In genomic region chr20:49278817-49279676, GRCh38 we compare ENCODE assay signal across 7 cellular contexts. TPM values are rescaled to one million over a fixed set of nuclear protein-coding genes. Genes with fewer than 3 reads are reported as not detected.
DNase-seq lines count a peak whose midpoint lies in the region; ATAC-seq, FAIRE-seq and TF ChIP-seq lines count a peak whose summit lies in the region.

No MANE protein-coding gene starts in this region.

- TF ChIP-seq EP300 in HepG2 (IDR thresholded peaks at IDR 0.05; ENCODE audit: low read depth in 2 of 2, low read length in 2 of 2) = no peak
- TF ChIP-seq EP300 in HepG2 (CRISPR knock-in tag; IDR thresholded peaks at IDR 0.05; ENCODE audit: borderline replicate concordance) = no peak

- peak overlapping the region; percentile 98 for H3K27ac ChIP-seq in Panc1 (ENCODE audit: low read length)
- H3K27ac ChIP-seq in body of pancreas = peak overlapping the region; percentile 92 to 99 (median 96)
- H3K27ac ChIP-seq in HepG2 (ENCODE audit: extremely low read length, insufficient read depth, low read length) = peak overlapping the region; percentile 91
- H3K27ac ChIP-seq in stomach smooth muscle (ENCODE audit: low read length) = peak overlapping the region; percentile 88

- intact Hi-C loops in Panc1 (cut with micrococcal nuclease; ENCODE audit: unreplicated experiment) = no loop called here
- intact Hi-C loops in body of pancreas (cut with DNase I) = no loop called here
- intact Hi-C loops in HepG2 (cut with micrococcal nuclease; ENCODE audit: unreplicated experiment) = loop anchor here (5.0 kb wide), 2 partner anchors 92 to 462 kb away; partner anchors contain the start of gene STAU1

- ATAC-seq in Panc1 (peak; percentile 5), body of pancreas (no peak), HepG2 (no peak), GM21529 (IDR thresholded peaks at IDR 0.05; ENCODE audit: unreplicated experiment) (no peak)

- TF ChIP-seq RAD21 in HepG2 (CRISPR knock-in tag; IDR thresholded peaks at IDR 0.05) = no peak

- H2AFZ ChIP-seq in HepG2 (ENCODE audit: low read length) = no peak overlapping the region

- CTCF ChIA-PET in Panc1 (lab: Charles Lee) = interaction anchor here (0.6 kb wide), 1 partner anchor 1266 kb away, joined by 3 read pairs; no protein-coding TSS in a partner anchor
- CTCF ChIA-PET in HepG2 (lab: Yijun Ruan, JAX; ENCODE audit: low intra/inter-chr PET ratio, low total read pairs) = no interaction called here

- H3K27me3 ChIP-seq in H7 (ENCODE audit: control insufficient read depth, insufficient read depth, low read length) (no peaks in the 10 kb centered on the region), Panc1 (ENCODE audit: control insufficient read depth, insufficient read depth, low read length) (no peaks in the 10 kb centered on the region), body of pancreas (no peaks in the 10 kb centered on the region), HepG2 (ENCODE audit: control insufficient read depth in 1 of 2, insufficient read depth in 2 of 2, low read length in 2 of 2) (peaks cover 0 to 4% of the 10 kb centered on the region in 2 experiments; a peak in 1 of 5 replicates), stomach smooth muscle (ENCODE audit: control insufficient read depth in 1 of 2, insufficient read depth in 2 of 2, low read length in 2 of 2) (no peaks in the 10 kb centered on the region)

- H3K9ac ChIP-seq in HepG2 (ENCODE audit: insufficient read depth, low read depth, low read length) = peak overlapping the region; percentile 99
- H3K9ac ChIP-seq in stomach smooth muscle (ENCODE audit: low read length in 2 of 2) = peak overlapping the region; percentile 96 to 98

- BruUV-seq in Panc1 (replicated peaks; lab: Mats Ljungman, UMichigan) (no TSS peak), HepG2 (replicated peaks; lab: Mats Ljungman, UMichigan) (TSS peak; percentile 61)

- H3K4me1 ChIP-seq in Panc1 (ENCODE audit: control insufficient read depth, insufficient read depth, low read length) (peaks cover 33% of the 10 kb centered on the region), body of pancreas (peaks cover 61% of the 10 kb centered on the region), HepG2 (ENCODE audit: insufficient read depth, low read length) (peaks cover 62% of the 10 kb centered on the region), stomach smooth muscle (ENCODE audit: control insufficient read depth, insufficient read depth, low read length) (peaks cover 39% of the 10 kb centered on the region)

- H3K9me3 ChIP-seq in Panc1 (ENCODE audit: control insufficient read depth, insufficient read depth, low read depth, low read length) = no peaks in the 10 kb centered on the region
- peaks cover 0 to 11% (median 0%) of the 10 kb centered on the region in 3 donors for H3K9me3 ChIP-seq in body of pancreas
- H3K9me3 ChIP-seq in HepG2 (ENCODE audit: low read length) = no peaks in the 10 kb centered on the region
- peaks cover 0 to 7% of the 10 kb centered on the region in 2 donors for H3K9me3 ChIP-seq in stomach smooth muscle (ENCODE audit: control insufficient read depth in 2 of 2, low read length in 2 of 2)

- TF ChIP-seq POLR2A in body of pancreas (IDR thresholded peaks at IDR 0.05) (no peak), HepG2 (IDR thresholded peaks at IDR 0.05; ENCODE audit: insufficient read depth in 1 of 2, low read depth in 2 of 2, low read length in 2 of 2) (peak in 1 of 2 experiments; percentile 2; a peak in 1 of 4 replicates)

- H3K4me3 ChIP-seq in H7 (ENCODE audit: insufficient read depth, low read depth, low read length) = peak overlapping the region; percentile 87
- peak overlapping the region; percentile 93 to 96 for H3K4me3 ChIP-seq in Panc1 (ENCODE audit: low read depth in 2 of 2, low read length in 2 of 2)
- peak overlapping the region; percentile 42 to 59 for H3K4me3 ChIP-seq in body of pancreas
- peak overlapping the region; percentile 91 to 98 (median 93) for H3K4me3 ChIP-seq in HepG2 (replicated peaks in 1 of 3; ENCODE audit: insufficient read depth in 1 of 3, low read depth in 2 of 3, low read length in 3 of 3)
- peak overlapping the region; percentile 99 to 100 for H3K4me3 ChIP-seq in stomach smooth muscle (ENCODE audit: low read length in 2 of 2)

- 19 to 26% methylated on average over 28 to 33 of the region's 33 CpGs for WGBS in body of pancreas, 2 donors
- under 1% methylated on average over 33 of the region's 33 CpGs for WGBS in HepG2 (ENCODE audit: low lambda C conversion rate)

- POLR2A ChIA-PET in Panc1 (lab: Charles Lee) (interaction anchor here (0.6 kb wide), 1 partner anchor 17 kb away, joined by 8 read pairs; no protein-coding TSS in a partner anchor), HepG2 (lab: Yijun Ruan, JAX) (interaction anchor here (0.7 to 6.0 kb wide), 7 partner anchors 8 to 305 kb away, joined by 3 to 46 read pairs (median 6); partner anchors contain the start of gene DDX27)

- TF ChIP-seq CTCF in Panc1 (IDR thresholded peaks at IDR 0.05) (no peak), body of pancreas (IDR thresholded peaks at IDR 0.05) (no peak), HepG2 (CRISPR knock-in tag; IDR thresholded peaks at IDR 0.05) (no peak)

- peak overlapping the region; percentile 96 for H3K4me2 ChIP-seq in HepG2 (ENCODE audit: low read depth, low read length)

- peaks cover 57% of the 10 kb centered on the region for H3K36me3 ChIP-seq in H7 (replicated peaks; ENCODE audit: control insufficient read depth, insufficient read depth, low read length)
- H3K36me3 ChIP-seq in Panc1 (ENCODE audit: control insufficient read depth, insufficient read depth, low read length) = peaks cover 54% of the 10 kb centered on the region
- H3K36me3 ChIP-seq in body of pancreas (replicated peaks in 1 of 2; ENCODE audit: insufficient read depth in 1 of 2, low read depth in 2 of 2) = peaks cover 25 to 30% of the 10 kb centered on the region in 2 donors
- H3K36me3 ChIP-seq in HepG2 (replicated peaks in 1 of 2; ENCODE audit: control insufficient read depth in 1 of 2, insufficient read depth in 2 of 2, low read length in 2 of 2) = peaks cover 32 to 53% of the 10 kb centered on the region in 2 experiments
- peaks cover 45 to 47% of the 10 kb centered on the region in 2 donors for H3K36me3 ChIP-seq in stomach smooth muscle (ENCODE audit: control insufficient read depth in 2 of 2, insufficient read depth in 2 of 2, low read length in 2 of 2)

- no peak for FAIRE-seq in HepG2 (lab: Jason Lieb, UNC)

- no peak for DNase-seq in H7
- DNase-seq in Panc1 (ENCODE audit: low read depth, low spot score) = no peak
- DNase-seq in body of pancreas = peak in 3 of 4 donors; percentile 10 to 32 (median 22)
- peak; percentile 52 for DNase-seq in HepG2 (ENCODE audit: low spot score)
- DNase-seq in NAMALWA (ENCODE audit: low spot score) = no peak

- in situ Hi-C loops in Panc1 (cut with HindIII; ENCODE audit: low pct_unique_long_range_greater_than_20kb, low sequenced_read_pairs) = no loop called here
- in situ Hi-C loops in HepG2 (cut with HindIII; ENCODE audit: extremely low pct_ligation_motif_present, low pct_unique_long_range_greater_than_20kb) = no loop called here

- peaks cover 83% of the 10 kb centered on the region for H3K79me2 ChIP-seq in HepG2 (ENCODE audit: insufficient read depth, low read length)

- H4K20me1 ChIP-seq in HepG2 (ENCODE audit: insufficient read depth, low read length) = peaks cover 55% of the 10 kb centered on the region

RNA-seq across cellular contexts. Expression of gene ZNFX1, which starts 1.2 kb away (rescaled TPM):
- 8.5 and 8.6 TPM in 2 replicates for total RNA-seq in H7 (2014; rRNA removed; shearing (Covaris generic))
- total RNA-seq in Panc1 (2021; ENCODE audit: unreplicated experiment) = 39.4 TPM
- 22.5 TPM for polyA plus RNA-seq in Panc1 (2012; ENCODE audit: insufficient read length)
- 10 to 100 TPM in 1 of 2 donors, 1 to 10 TPM in 1; 7.3 to 17.4 TPM for total RNA-seq in body of pancreas
- total RNA-seq in HepG2 (2016; rRNA removed; fragmentation: Illumina TruSeq; extraction: Trizol) = 11.1 and 15.9 TPM in 2 replicates
- 6.3 and 6.5 TPM in 2 replicates for total RNA-seq in HepG2 (2016; cell fraction: cytosol; rRNA removed; fragmentation: Illumina TruSeq; extraction: Trizol; ENCODE audit: low read depth)
- 11.0 and 12.7 TPM in 2 replicates for total RNA-seq in HepG2 (2016; cell fraction: insoluble cytoplasmic fraction; rRNA removed; fragmentation: Illumina TruSeq; extraction: Trizol)
- total RNA-seq in HepG2 (2016; cell fraction: membrane; rRNA removed; fragmentation: Illumina TruSeq; extraction: Trizol) = 9.7 and 10.8 TPM in 2 replicates
- total RNA-seq in HepG2 (2016; cell fraction: nucleus; rRNA removed; fragmentation: Illumina TruSeq; extraction: Trizol) = 14.7 and 16.0 TPM in 2 replicates
- 2.9 and 3.5 TPM in 2 replicates for polyA plus RNA-seq in HepG2 (2011; rRNA removed)
- 2.2 and 3.5 TPM in 2 replicates for polyA plus RNA-seq in HepG2 (2011; cell fraction: cytosol; rRNA removed)
- polyA plus RNA-seq in HepG2 (2011; cell fraction: nucleus; rRNA removed) = 4.5 and 5.9 TPM in 2 replicates
- polyA plus RNA-seq in HepG2 (2012) = 5.3 and 8.2 TPM in 2 replicates
- polyA plus RNA-seq in HepG2 (2016; cell fraction: cytosol; fragmentation: Illumina TruSeq; extraction: Trizol; ENCODE audit: low read depth) = 1.1 and 1.4 TPM in 2 replicates
- 5.1 and 6.1 TPM in 2 replicates for polyA plus RNA-seq in HepG2 (2016; cell fraction: insoluble cytoplasmic fraction; fragmentation: Illumina TruSeq; extraction: Trizol; ENCODE audit: low read depth)
- 2.2 TPM in 2 replicates for polyA plus RNA-seq in HepG2 (2016; cell fraction: membrane; fragmentation: Illumina TruSeq; extraction: Trizol; ENCODE audit: low read depth)
- polyA plus RNA-seq in HepG2 (2016; cell fraction: nucleus; fragmentation: Illumina TruSeq; extraction: Trizol; ENCODE audit: insufficient read depth, low read depth) = 16.4 and 18.7 TPM in 2 replicates
- 10.7 and 26.2 TPM in 2 replicates for polyA minus RNA-seq in HepG2 (2011; rRNA and poly(A)+ RNA removed; ENCODE audit: low replicate concordance)
- 5.7 and 8.7 TPM in 2 replicates for polyA minus RNA-seq in HepG2 (2011; cell fraction: cytosol; rRNA and poly(A)+ RNA removed)
- polyA minus RNA-seq in HepG2 (2011; cell fraction: nucleus; rRNA and poly(A)+ RNA removed) = 17.6 and 27.1 TPM in 2 replicates

RNA-seq across cellular contexts. Expression of gene DDX27, which starts 59.8 kb away (rescaled TPM):
- total RNA-seq in H7 (2014; rRNA removed; shearing (Covaris generic)) = 53.3 and 54.6 TPM in 2 replicates
- total RNA-seq in Panc1 (2021; ENCODE audit: unreplicated experiment) (63.4 TPM), body of pancreas (10 to 100 TPM; 18.2 to 42.8 TPM), HepG2 (2016; rRNA removed; fragmentation: Illumina TruSeq; extraction: Trizol) (72.8 and 88.3 TPM in 2 replicates)
- polyA plus RNA-seq in Panc1 (2012; ENCODE audit: insufficient read length) = 79.2 TPM
- 8.9 and 9.5 TPM in 2 replicates for total RNA-seq in HepG2 (2016; cell fraction: cytosol; rRNA removed; fragmentation: Illumina TruSeq; extraction: Trizol; ENCODE audit: low read depth)
- 75.2 and 79.2 TPM in 2 replicates for total RNA-seq in HepG2 (2016; cell fraction: insoluble cytoplasmic fraction; rRNA removed; fragmentation: Illumina TruSeq; extraction: Trizol)
- total RNA-seq in HepG2 (2016; cell fraction: membrane; rRNA removed; fragmentation: Illumina TruSeq; extraction: Trizol) = 14.0 and 18.2 TPM in 2 replicates
- total RNA-seq in HepG2 (2016; cell fraction: nucleus; rRNA removed; fragmentation: Illumina TruSeq; extraction: Trizol) = 44.4 and 46.5 TPM in 2 replicates
- 42.6 and 48.0 TPM in 2 replicates for polyA plus RNA-seq in HepG2 (2011; rRNA removed)
- polyA plus RNA-seq in HepG2 (2011; cell fraction: cytosol; rRNA removed) = 38.6 and 49.4 TPM in 2 replicates
- polyA plus RNA-seq in HepG2 (2011; cell fraction: nucleus; rRNA removed) = 62.5 and 66.4 TPM in 2 replicates
- polyA plus RNA-seq in HepG2 (2012) = 35.3 and 37.4 TPM in 2 replicates
- 4.7 and 5.9 TPM in 2 replicates for polyA plus RNA-seq in HepG2 (2016; cell fraction: cytosol; fragmentation: Illumina TruSeq; extraction: Trizol; ENCODE audit: low read depth)
- polyA plus RNA-seq in HepG2 (2016; cell fraction: insoluble cytoplasmic fraction; fragmentation: Illumina TruSeq; extraction: Trizol; ENCODE audit: low read depth) = 85.6 and 97.5 TPM in 2 replicates
- polyA plus RNA-seq in HepG2 (2016; cell fraction: membrane; fragmentation: Illumina TruSeq; extraction: Trizol; ENCODE audit: low read depth) = 8.4 and 10.7 TPM in 2 replicates
- polyA plus RNA-seq in HepG2 (2016; cell fraction: nucleus; fragmentation: Illumina TruSeq; extraction: Trizol; ENCODE audit: insufficient read depth, low read depth) = 80.8 and 84.7 TPM in 2 replicates
- 76.4 and 94.7 TPM in 2 replicates for polyA minus RNA-seq in HepG2 (2011; rRNA and poly(A)+ RNA removed; ENCODE audit: low replicate concordance)
- polyA minus RNA-seq in HepG2 (2011; cell fraction: cytosol; rRNA and poly(A)+ RNA removed) = 26.3 and 26.8 TPM in 2 replicates
- 33.9 and 44.4 TPM in 2 replicates for polyA minus RNA-seq in HepG2 (2011; cell fraction: nucleus; rRNA and poly(A)+ RNA removed)

Comparison
In these comparisons a context has a peak if more than half of its experiments do, and no peak if none do; other contexts are left out.
1. DNase-seq: peak in body of pancreas (3 of 4) and HepG2 (single experiment); none in H7 (single experiment), Panc1 (single experiment) and NAMALWA (single experiment).
2. Peak in every context shown above with its lines, with median percentiles within 50 percentile points of each other: H3K4me3 ChIP-seq and H3K27ac ChIP-seq.